Comparison of ENCODE assay signal across 18 cellular contexts in the genomic region with DNA sequence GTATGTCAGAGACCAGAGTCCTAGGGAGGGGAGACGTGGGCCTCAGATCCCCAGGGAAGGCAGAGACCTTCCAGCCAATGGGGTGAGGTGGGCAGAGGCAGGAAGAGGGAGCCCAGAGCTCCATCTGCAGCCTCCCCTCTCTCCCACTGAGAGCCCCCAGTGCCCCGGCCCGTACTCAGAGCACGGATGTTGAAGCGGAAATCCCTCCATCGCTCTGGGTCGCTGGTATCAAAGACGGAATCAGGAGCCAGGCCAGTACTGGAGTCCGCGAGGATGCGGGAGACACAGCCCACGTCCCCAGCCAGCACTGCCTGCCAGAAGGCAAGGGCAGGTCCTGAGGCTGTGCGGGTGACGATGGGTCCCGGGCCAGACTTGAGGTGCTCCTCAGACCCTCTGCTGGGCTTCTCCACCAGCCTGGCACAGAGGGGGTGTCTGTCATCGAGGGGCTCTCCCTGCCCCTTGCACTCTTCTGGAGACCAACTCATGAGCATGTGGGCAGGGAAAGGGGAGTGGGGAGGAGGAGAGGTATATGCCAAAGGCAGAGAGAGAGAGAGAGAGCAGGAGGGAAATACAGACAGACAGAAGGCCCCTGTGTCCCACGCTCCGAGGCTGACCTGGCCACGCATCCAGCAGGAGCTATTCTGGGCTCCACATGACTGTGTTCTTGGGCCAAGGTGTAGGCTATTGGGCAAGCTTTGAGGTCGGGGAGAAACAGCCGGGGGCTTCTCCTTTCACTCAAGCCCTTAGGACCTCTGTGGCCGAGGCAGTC. TPM values are rescaled to one million over a fixed set of nuclear protein-coding genes. Genes with fewer than 3 reads are reported as not detected.
"Had no signal": no experiment of that assay in that cellular context is flagged by ENCODE, and none has a peak within 500 bp of the region (broad histone marks: within the 10 kb centered on the region; RNA-seq: fewer than 3 reads in every experiment).

A gene with protein sequence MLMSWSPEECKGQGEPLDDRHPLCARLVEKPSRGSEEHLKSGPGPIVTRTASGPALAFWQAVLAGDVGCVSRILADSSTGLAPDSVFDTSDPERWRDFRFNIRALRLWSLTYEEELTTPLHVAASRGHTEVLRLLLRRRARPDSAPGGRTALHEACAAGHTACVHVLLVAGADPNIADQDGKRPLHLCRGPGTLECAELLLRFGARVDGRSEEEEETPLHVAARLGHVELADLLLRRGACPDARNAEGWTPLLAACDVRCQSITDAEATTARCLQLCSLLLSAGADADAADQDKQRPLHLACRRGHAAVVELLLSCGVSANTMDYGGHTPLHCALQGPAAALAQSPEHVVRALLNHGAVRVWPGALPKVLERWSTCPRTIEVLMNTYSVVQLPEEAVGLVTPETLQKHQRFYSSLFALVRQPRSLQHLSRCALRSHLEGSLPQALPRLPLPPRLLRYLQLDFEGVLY (minus strand): TSS at position 611 of the 769 bp plus-strand sequence. CDS start 120 bp downstream, at position 491.

- ATAC-seq: gastroesophageal sphincter; naive thymus-derived CD8-positive, alpha-beta T cell; WTC11 had no signal

- H3K4me1 ChIP-seq: gastroesophageal sphincter, tibial nerve had no signal

- H3K4me3 ChIP-seq: gastroesophageal sphincter, SK-N-MC, skin epidermis, tibial nerve had no signal

- H3K4me1 Mint-ChIP-seq: activated naive CD4-positive, alpha-beta T cell treated with anti-CD3 and anti-CD28 coated beads, Interleukin-2, amount 10 ng/mL, durations not matched to agents 7 days and 5 days; naive thymus-derived CD8-positive, alpha-beta T cell; WTC11 had no signal

- H3K4me3 Mint-ChIP-seq: activated naive CD4-positive, alpha-beta T cell treated with anti-CD3 and anti-CD28 coated beads, Interleukin-2, amount 10 ng/mL, durations not matched to agents 7 days and 5 days; naive thymus-derived CD8-positive, alpha-beta T cell; WTC11 had no signal

- H3K27ac Mint-ChIP-seq: activated naive CD4-positive, alpha-beta T cell treated with anti-CD3 and anti-CD28 coated beads, Interleukin-2, amount 10 ng/mL, durations not matched to agents 7 days and 5 days; WTC11 had no signal

- H3K9me3 ChIP-seq: gastroesophageal sphincter, tibial nerve had no signal

- DNase-seq: activated CD4-positive, alpha-beta T cell treated with anti-CD3 and anti-CD28 coated beads for 48 hours; activated naive CD4-positive, alpha-beta T cell treated with anti-CD3 and anti-CD28 coated beads, Interleukin-2, amount 10 ng/mL, durations not matched to agents 7 days and 5 days; central memory CD4-positive, alpha-beta T cell; effector memory CD4-positive, alpha-beta T cell; hippocampal formation; occipital lobe; T-helper 1 cell had no signal

- H3K27ac ChIP-seq: epithelial cell of prostate, gastroesophageal sphincter, SK-N-MC, skin epidermis, tibial nerve had no signal

- H3K9me3 Mint-ChIP-seq: activated naive CD4-positive, alpha-beta T cell treated with anti-CD3 and anti-CD28 coated beads, Interleukin-2, amount 10 ng/mL, durations not matched to agents 7 days and 5 days; WTC11 had no signal

- H3K36me3 Mint-ChIP-seq: activated naive CD4-positive, alpha-beta T cell treated with anti-CD3 and anti-CD28 coated beads, Interleukin-2, amount 10 ng/mL, durations not matched to agents 7 days and 5 days; naive thymus-derived CD8-positive, alpha-beta T cell; WTC11 had no signal

- H3K36me3 ChIP-seq: gastroesophageal sphincter, tibial nerve had no signal

RNA-seq across cellular contexts. Expression of the gene that starts here (rescaled TPM):
- total RNA-seq: gastroesophageal sphincter; lung microvascular endothelial cell; naive thymus-derived CD8-positive, alpha-beta T cell; occipital lobe; pulmonary artery endothelial cell; subcutaneous adipose tissue; tibial nerve; WTC11 had no signal
- polyA plus RNA-seq: adipose tissue; naive thymus-derived CD8-positive, alpha-beta T cell had no signal
